In genomic region chr19:48501446-48501960, GRCh38 we compare ENCODE assay signal across 8 cellular contexts. TPM values are rescaled to one million over a fixed set of nuclear protein-coding genes. Genes with fewer than 3 reads are reported as not detected.
A peak's percentile ranks its signal among the peaks of the same experiment; 100 is the strongest.
DNase-seq lines count a peak whose midpoint lies in the region; ATAC-seq and TF ChIP-seq lines count a peak whose summit lies in the region.

No MANE protein-coding gene starts in this region.

- peak overlapping the region; percentile 59 to 95 (median 84) for H3K27ac Mint-ChIP-seq in naive thymus-derived CD4-positive, alpha-beta T cell

- H3K27ac ChIP-seq in SU-DHL-6 (ENCODE audit: low read depth, low read length), result no peak overlapping the region
- peak overlapping the region; percentile 60 for H3K27ac ChIP-seq in naive thymus-derived CD4-positive, alpha-beta T cell (ENCODE audit: low read depth, low read length)

- POLR2A ChIA-PET in naive thymus-derived CD4-positive, alpha-beta T cell (lab: Charles Lee), result interaction anchor here (0.6 to 1.2 kb wide), 4 partner anchors 8 to 919 kb away, joined by 3 to 5 read pairs (median 4); partner anchors contain the start of gene SYNGR4

- H3K27me3 ChIP-seq in SU-DHL-6 (ENCODE audit: low read length), result no peaks in the 10 kb centered on the region
- no peaks in the 10 kb centered on the region for H3K27me3 ChIP-seq in naive thymus-derived CD4-positive, alpha-beta T cell (ENCODE audit: control insufficient read depth in 2 of 2, insufficient read depth in 2 of 2, low read length in 2 of 2)

- peak overlapping the region; percentile 31 for H3K4me2 ChIP-seq in SU-DHL-6 (ENCODE audit: low read depth, low read length, poor library complexity, severe bottlenecking)

- no peaks in the 10 kb centered on the region for H3K9me3 ChIP-seq in SU-DHL-6 (ENCODE audit: insufficient read depth, low read length)
- no peaks in the 10 kb centered on the region for H3K9me3 ChIP-seq in naive thymus-derived CD4-positive, alpha-beta T cell (ENCODE audit: control insufficient read depth in 2 of 3, low read length in 3 of 3)

- H3K36me3 ChIP-seq in SU-DHL-6 (ENCODE audit: low read length), result no peaks in the 10 kb centered on the region
- no peaks in the 10 kb centered on the region for H3K36me3 ChIP-seq in naive thymus-derived CD4-positive, alpha-beta T cell (ENCODE audit: control insufficient read depth in 2 of 3, insufficient read depth in 3 of 3, low read length in 3 of 3)

- peak overlapping the region; percentile 70 to 86 (median 80) for H3K4me3 Mint-ChIP-seq in naive thymus-derived CD4-positive, alpha-beta T cell

- no peaks in the 10 kb centered on the region for H4K20me1 ChIP-seq in SU-DHL-6 (ENCODE audit: low read depth, low read length)

- no peak for TF ChIP-seq CTCF in SU-DHL-6 (IDR thresholded peaks at IDR 0.05; ENCODE audit: insufficient read depth, low read length, poor library complexity, severe bottlenecking)

- no peaks in the 10 kb centered on the region for H3K79me2 ChIP-seq in SU-DHL-6 (ENCODE audit: insufficient read depth, low read length)

- no peak overlapping the region for H3K9ac ChIP-seq in SU-DHL-6 (ENCODE audit: low read length)

- peak; percentile 75 for ATAC-seq in naive thymus-derived CD4-positive, alpha-beta T cell
- no peak for ATAC-seq in GM21515 (IDR thresholded peaks at IDR 0.05; ENCODE audit: unreplicated experiment)

- CTCF ChIA-PET in naive thymus-derived CD4-positive, alpha-beta T cell (lab: Charles Lee), result interaction anchor here (0.5 to 1.2 kb wide), 3 partner anchors 25 to 82 kb away, joined by 3 to 8 read pairs (median 5); no protein-coding TSS in a partner anchor

- peaks cover 0 to 4% (median 0%) of the 10 kb centered on the region in 5 donors for H3K36me3 Mint-ChIP-seq in naive thymus-derived CD4-positive, alpha-beta T cell

- H3K9me3 Mint-ChIP-seq in naive thymus-derived CD4-positive, alpha-beta T cell, result peaks cover 0 to 1% (median 0%) of the 10 kb centered on the region in 11 donors

- peaks cover 0 to 29% (median 20%) of the 10 kb centered on the region in 7 donors for H3K4me1 Mint-ChIP-seq in naive thymus-derived CD4-positive, alpha-beta T cell

- H3K9me2 ChIP-seq in SU-DHL-6 (replicated peaks; ENCODE audit: insufficient read depth, low read length), result no peaks in the 10 kb centered on the region

- DNase-seq in DMS53 (lab: John Stamatoyannopoulos, UW) (peak; percentile 99), MV-4-11 (lab: John Stamatoyannopoulos, UW) (peak; percentile 72), posterior cingulate gyrus (no peak), retina (no peak)
- peak; percentile 66 for DNase-seq in central memory CD4-positive, alpha-beta T cell
- DNase-seq in naive thymus-derived CD4-positive, alpha-beta T cell, result peak in 8 of 9 donors; percentile 62 to 76 (median 72)

- H3F3A ChIP-seq in SU-DHL-6 (ENCODE audit: insufficient read depth), result no peaks in the 10 kb centered on the region

- no peak overlapping the region for H3K4me3 ChIP-seq in SU-DHL-6 (ENCODE audit: insufficient read depth, low read length, poor library complexity, severe bottlenecking)
- H3K4me3 ChIP-seq in naive thymus-derived CD4-positive, alpha-beta T cell (ENCODE audit: low read length), result peak overlapping the region; percentile 37

- H3K4me1 ChIP-seq in naive thymus-derived CD4-positive, alpha-beta T cell (ENCODE audit: control insufficient read depth in 2 of 2, insufficient read depth in 2 of 2, low read length in 2 of 2), result peaks cover 0 to 15% of the 10 kb centered on the region in 2 donors

- intact Hi-C loops in naive thymus-derived CD4-positive, alpha-beta T cell (cut with micrococcal nuclease), result no loop called here
- intact Hi-C loops in posterior cingulate gyrus (cut with DNase I), result no loop called here

- H2AFZ ChIP-seq in SU-DHL-6 (ENCODE audit: low read depth, low read length, severe bottlenecking), result no peak overlapping the region

- H3K27me3 Mint-ChIP-seq in naive thymus-derived CD4-positive, alpha-beta T cell, result peaks cover 0 to 10% (median 0%) of the 10 kb centered on the region in 5 donors

RNA-seq across cellular contexts. Expression of gene LMTK3, which starts 10.1 kb away (rescaled TPM):
- total RNA-seq in naive thymus-derived CD4-positive, alpha-beta T cell, result 10 to 100 TPM in 4 of 5 experiments, 1 to 10 TPM in 1; 5.3 to 21.4 (median 19.2) TPM
- polyA plus RNA-seq in naive thymus-derived CD4-positive, alpha-beta T cell, result under 1 TPM in 1 of 2 donors, not detected in 1; 0.03 TPM

RNA-seq across cellular contexts. Expression of gene CYTH2, which starts 32.3 kb away (rescaled TPM):
- total RNA-seq in naive thymus-derived CD4-positive, alpha-beta T cell, result 10 to 100 TPM; 41.0 to 82.1 (median 54.9) TPM
- 10 to 100 TPM; 23.6 to 37.3 TPM for polyA plus RNA-seq in naive thymus-derived CD4-positive, alpha-beta T cell

RNA-seq across cellular contexts. Expression of gene KCNJ14, which starts 46.1 kb away (rescaled TPM):
- 1 to 10 TPM; 1.5 to 3.9 (median 2.4) TPM for total RNA-seq in naive thymus-derived CD4-positive, alpha-beta T cell
- polyA plus RNA-seq in naive thymus-derived CD4-positive, alpha-beta T cell, result under 1 TPM; 0.05 to 0.21 TPM

RNA-seq across cellular contexts. Expression of gene SULT2B1, which starts 50.5 kb away (rescaled TPM):
- total RNA-seq in naive thymus-derived CD4-positive, alpha-beta T cell, result not detected
- under 1 TPM in 1 of 2 donors, not detected in 1; 0.41 TPM for polyA plus RNA-seq in naive thymus-derived CD4-positive, alpha-beta T cell

RNA-seq across cellular contexts. Expression of gene GRWD1, which starts 55.7 kb away (rescaled TPM):
- 10 to 100 TPM; 26.1 to 45.8 (median 36.3) TPM for total RNA-seq in naive thymus-derived CD4-positive, alpha-beta T cell
- polyA plus RNA-seq in naive thymus-derived CD4-positive, alpha-beta T cell, result 10 to 100 TPM; 42.8 to 51.6 TPM

Comparison
In these comparisons a context has a peak if more than half of its experiments do, and no peak if none do; other contexts are left out.
1. DNase-seq: peak in DMS53 (single experiment), MV-4-11 (single experiment), central memory CD4-positive, alpha-beta T cell (single experiment) and naive thymus-derived CD4-positive, alpha-beta T cell (8 of 9); none in posterior cingulate gyrus (0 of 10) and retina (single experiment).